9 cellular contexts compared by ENCODE assay signal in genomic region chr5:116573279-116573616, GRCh38. TPM values are rescaled to one million over a fixed set of nuclear protein-coding genes. Genes with fewer than 3 reads are reported as not detected.
DNase-seq lines count a peak whose midpoint lies in the region; ATAC-seq and TF ChIP-seq lines count a peak whose summit lies in the region.
"Had no signal": no experiment of that assay in that cellular context is flagged by ENCODE, and none has a peak within 500 bp of the region (broad histone marks: within the 10 kb centered on the region; RNA-seq: fewer than 3 reads in every experiment).

No MANE protein-coding gene starts in this region.

- CTCF ChIA-PET in WTC11 (lab: Charles Lee): interaction anchor here (1.1 kb wide), 1 partner anchor 74 kb away, joined by 3 read pairs; no protein-coding TSS in a partner anchor

- no peaks in the 10 kb centered on the region for H3K36me3 Mint-ChIP-seq in T-helper 2 cell treated with Interferon-gamma antibody and Interleukin-4, amounts not matched to agents 5 μg/mL and 100 μg/mL, for 36 hours (ENCODE audit: low read depth)
- H3K36me3 Mint-ChIP-seq in WTC11: peaks cover 55% of the 10 kb centered on the region

- POLR2A ChIA-PET in WTC11 (lab: Charles Lee): interaction anchor here (0.6 to 0.7 kb wide), 2 partner anchors 81 to 287 kb away, joined by 3 to 5 read pairs; no protein-coding TSS in a partner anchor

- no peak overlapping the region for H3K27ac Mint-ChIP-seq in T-helper 2 cell treated with Interferon-gamma antibody and Interleukin-4, amounts not matched to agents 5 μg/mL and 100 μg/mL, for 36 hours
- H3K27ac Mint-ChIP-seq in WTC11: peak overlapping the region; percentile 80

- TF ChIP-seq CTCF in WTC11 (IDR thresholded peaks at IDR 0.05) (no peak), heart right ventricle (IDR thresholded peaks at IDR 0.05) (no peak), prostate gland (IDR thresholded peaks at IDR 0.05) (no peak)

- H3K27me3 ChIP-seq in heart right ventricle (peaks cover 0 to 86% (median 23%) of the 10 kb centered on the region in 7 donors), prostate gland (replicated peaks; ENCODE audit: insufficient read depth) (no peaks in the 10 kb centered on the region)

- 0% methylated on average over 27 to 30 of the region's 30 CpGs for WGBS in heart right ventricle, 2 donors
- WGBS in prostate gland: 2% methylated on average over 13 of the region's 30 CpGs

- H3K4me3 ChIP-seq in heart right ventricle: peak overlapping the region; percentile 54 to 85 (median 72)
- H3K4me3 ChIP-seq in prostate gland: peak overlapping the region; percentile 39 to 51

- H3K9me3 ChIP-seq in heart right ventricle (no peaks in the 10 kb centered on the region), prostate gland (no peaks in the 10 kb centered on the region)

- ATAC-seq in WTC11 (no peak), heart right ventricle (peak in 7 of 8 donors; percentile 3 to 12 (median 8))

- H3K4me1 ChIP-seq in heart right ventricle: peaks cover 0 to 69% (median 38%) of the 10 kb centered on the region in 9 donors
- H3K4me1 ChIP-seq in prostate gland (replicated peaks): no peaks in the 10 kb centered on the region

- H3K36me3 ChIP-seq in heart right ventricle (no peaks in the 10 kb centered on the region), prostate gland (no peaks in the 10 kb centered on the region)

- peaks cover 9% of the 10 kb centered on the region for H3K4me1 Mint-ChIP-seq in T-helper 2 cell treated with Interferon-gamma antibody and Interleukin-4, amounts not matched to agents 5 μg/mL and 100 μg/mL, for 36 hours (ENCODE audit: low read depth)
- H3K4me1 Mint-ChIP-seq in WTC11: peaks cover 44% of the 10 kb centered on the region

- H3K4me3 Mint-ChIP-seq in T-helper 2 cell treated with Interferon-gamma antibody and Interleukin-4, amounts not matched to agents 5 μg/mL and 100 μg/mL, for 36 hours: peak overlapping the region; percentile 43
- H3K4me3 Mint-ChIP-seq in WTC11: peak overlapping the region; percentile 100

- TF ChIP-seq POLR2A in prostate gland (IDR thresholded peaks at IDR 0.05): no peak

- H3K27me3 Mint-ChIP-seq in T-helper 2 cell treated with Interferon-gamma antibody and Interleukin-4, amounts not matched to agents 5 μg/mL and 100 μg/mL, for 36 hours (ENCODE audit: low read depth): peaks cover 83% of the 10 kb centered on the region
- no peaks in the 10 kb centered on the region for H3K27me3 Mint-ChIP-seq in WTC11 (ENCODE audit: low read depth)

- H3K9me3 Mint-ChIP-seq in T-helper 2 cell treated with Interferon-gamma antibody and Interleukin-4, amounts not matched to agents 5 μg/mL and 100 μg/mL, for 36 hours: no peaks in the 10 kb centered on the region
- H3K9me3 Mint-ChIP-seq in WTC11: no peaks in the 10 kb centered on the region

- H3K27ac ChIP-seq in heart right ventricle: peak overlapping the region; percentile 51 to 91 (median 80)
- peak overlapping the region; percentile 14 to 29 for H3K27ac ChIP-seq in prostate gland

- intact Hi-C loops in heart right ventricle (cut with DNase I) (loop anchor here in 3 of 10 donors (5.0 to 10.0 kb wide), 2 partner anchors 436 to 438 kb away; no protein-coding TSS in a partner anchor), prostate gland (cut with DNase I) (loop anchor here (5.0 to 10.0 kb wide), 3 partner anchors 52 to 438 kb away; no protein-coding TSS in a partner anchor)

- no peak for DNase-seq in T-helper 2 cell treated with Interferon-gamma antibody and Interleukin-4, amounts not matched to agents 5 μg/mL and 100 μg/mL, for 36 hours (ENCODE audit: low spot score)
- DNase-seq in T-helper 2 cell: no peak
- DNase-seq in WTC11 (ENCODE audit: low spot score): peak; percentile 34
- DNase-seq in heart right ventricle: peak in 1 of 2 donors; percentile 37
- DNase-seq in prostate gland (ENCODE audit: low spot score): peak; percentile 7
- DNase-seq in activated CD4-positive, CD25-positive, alpha-beta regulatory T cell treated with anti-CD3 and anti-CD28 coated beads, Interleukin-2, amount 50 U/mL, for 72 hours: no peak
- DNase-seq in NOMO-1 (lab: John Stamatoyannopoulos, UW; ENCODE audit: unreplicated experiment in 2 of 2): no peak
- no peak for DNase-seq in SIG-M5 (lab: John Stamatoyannopoulos, UW)
- DNase-seq: DND-41 had no signal

TF ChIP-seq in WTC11, 78 proteins besides CTCF, POLR2A, EP300 and RAD21:
- TF ChIP-seq ESRRA (CRISPR knock-in tag; IDR thresholded peaks at IDR 0.05; ENCODE audit: borderline replicate concordance) (peak; percentile 54; the same call in 1 of the 2 replicates), KAT7 (CRISPR knock-in tag; IDR thresholded peaks at IDR 0.05; ENCODE audit: borderline replicate concordance) (peak; percentile 61; the same call in 1 of the 2 replicates), FOXP1 (CRISPR knock-in tag; IDR thresholded peaks at IDR 0.05; ENCODE audit: borderline replicate concordance) (0 out of 2 replicates have a peak, but pooled peaks have one; percentile 18), RELA (CRISPR knock-in tag; IDR thresholded peaks at IDR 0.05; ENCODE audit: borderline replicate concordance) (no peak), CDX4 (CRISPR knock-in tag; IDR thresholded peaks at IDR 0.05; ENCODE audit: borderline replicate concordance) (no peak)

RNA-seq across cellular contexts. Expression of gene SEMA6A, which starts 1.4 kb away (rescaled TPM):
- total RNA-seq in WTC11 (2021) (336 to 406 TPM (median 357 TPM) in 3 replicates), heart right ventricle (10 to 100 TPM in 2 of 10 donors, 1 to 10 TPM in 8; 2.9 to 11.3 (median 8.3) TPM), prostate gland (10 to 100 TPM; 12.8 to 57.1 TPM)
- polyA plus RNA-seq in heart right ventricle: 1 to 10 TPM; 3.0 to 4.2 TPM

Comparison
In these comparisons a context has a peak if more than half of its experiments do, and no peak if none do; other contexts are left out.
1. DNase-seq: peak in WTC11 (single experiment) and prostate gland (single experiment); none in T-helper 2 cell treated with Interferon-gamma antibody and Interleukin-4, amounts not matched to agents 5 μg/mL and 100 μg/mL, for 36 hours (single experiment), T-helper 2 cell (0 of 5), activated CD4-positive, CD25-positive, alpha-beta regulatory T cell treated with anti-CD3 and anti-CD28 coated beads, Interleukin-2, amount 50 U/mL, for 72 hours (single experiment), NOMO-1 (0 of 2) and SIG-M5 (single experiment).